Comparison of ENCODE assay signal across 9 cellular contexts in the genomic region with DNA sequence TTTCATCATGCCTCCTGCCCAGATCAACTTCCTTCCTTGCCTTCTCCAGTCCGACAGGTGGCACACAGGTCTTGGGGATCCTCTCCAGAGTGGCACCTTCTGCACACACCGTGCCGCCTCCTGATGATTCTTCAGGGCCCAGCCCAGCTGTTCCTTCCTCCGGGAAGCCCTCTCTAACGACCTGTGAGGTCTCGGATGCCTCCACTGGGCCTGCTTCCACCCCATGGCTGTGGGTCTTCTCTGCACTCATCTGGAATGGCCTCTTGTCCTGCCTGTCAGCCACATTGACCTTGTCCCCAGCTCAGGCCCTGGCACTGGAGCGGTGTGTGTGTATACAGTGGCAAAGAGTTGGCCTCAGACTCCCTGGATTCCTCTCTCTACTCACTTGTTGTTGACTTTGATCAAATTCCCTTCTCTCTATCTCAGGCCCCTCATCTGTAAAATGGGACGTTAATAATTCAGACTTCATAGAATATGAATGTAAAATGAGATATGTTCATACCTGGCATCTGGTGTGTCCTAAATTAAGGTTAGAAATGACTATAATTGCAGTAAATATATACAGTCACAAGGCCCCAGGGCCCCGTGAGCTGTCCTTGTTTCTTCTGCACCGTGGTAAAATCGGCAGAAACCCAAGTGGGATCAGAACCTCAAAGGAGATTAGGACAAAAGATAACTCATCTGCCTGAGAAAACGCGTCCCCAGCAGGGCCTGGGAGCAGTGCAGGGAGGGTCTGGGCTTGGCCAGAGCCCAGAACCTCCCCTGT. TPM values are rescaled to one million over a fixed set of nuclear protein-coding genes. Genes with fewer than 3 reads are reported as not detected.
A peak's percentile ranks its signal among the peaks of the same experiment; 100 is the strongest.
DNase-seq lines count a peak whose midpoint lies in the region; ATAC-seq and TF ChIP-seq lines count a peak whose summit lies in the region.
"Had no signal": no experiment of that assay in that cellular context is flagged by ENCODE, and none has a peak within 500 bp of the region (broad histone marks: within the 10 kb centered on the region; RNA-seq: fewer than 3 reads in every experiment).

No MANE protein-coding gene starts in this region.

- H3K27ac ChIP-seq in esophagus muscularis mucosa (replicated peaks in 1 of 4) (peak overlapping the region; percentile 82 to 89 (median 87)), parathyroid adenoma (peak overlapping the region; percentile 20)

- no peak overlapping the region for H3K27ac Mint-ChIP-seq in Calu3 (ENCODE audit: unreplicated experiment)

- CTCF ChIA-PET in Calu3 (lab: Charles Lee): interaction anchor here (0.5 kb wide), 1 partner anchor 11 kb away, joined by 3 read pairs; no protein-coding TSS in a partner anchor

- 85% methylated on average over 12 of the region's 13 CpGs for WGBS in esophagus muscularis mucosa

- H3K27me3 ChIP-seq in esophagus muscularis mucosa (no peaks in the 10 kb centered on the region), parathyroid adenoma (ENCODE audit: control insufficient read depth, insufficient read depth, low read length) (no peaks in the 10 kb centered on the region)

- TF ChIP-seq CTCF in Calu3 (IDR thresholded peaks at IDR 0.05; ENCODE audit: unreplicated experiment) (no peak), esophagus muscularis mucosa (IDR thresholded peaks at IDR 0.05) (no peak), parathyroid adenoma (IDR thresholded peaks at IDR 0.05) (no peak)

- H3K4me1 ChIP-seq in esophagus muscularis mucosa (peaks cover 15 to 47% (median 36%) of the 10 kb centered on the region in 4 donors), parathyroid adenoma (peaks cover 9% of the 10 kb centered on the region)

- H3K4me2 ChIP-seq in parathyroid adenoma (ENCODE audit: low read length): peak overlapping the region; percentile 66

- TF ChIP-seq POLR2A in esophagus muscularis mucosa (IDR thresholded peaks at IDR 0.05; ENCODE audit: low read depth): no peak

- ATAC-seq in SK-N-SH treated with all-trans-retinoic acid at 6 μM for 48 hours: no peak

- H3K36me3 Mint-ChIP-seq in Calu3 (ENCODE audit: insufficient read depth, unreplicated experiment): peaks cover 13% of the 10 kb centered on the region

- no peaks in the 10 kb centered on the region for H3K4me1 Mint-ChIP-seq in Calu3 (ENCODE audit: low read depth, unreplicated experiment)

- intact Hi-C loops in Calu3 (cut with micrococcal nuclease; ENCODE audit: unreplicated experiment) (no loop called here), esophagus muscularis mucosa (cut with DNase I) (no loop called here)

- no peak overlapping the region for H3K9ac ChIP-seq in parathyroid adenoma

- peaks cover 4 to 22% (median 12%) of the 10 kb centered on the region in 4 donors for H3K36me3 ChIP-seq in esophagus muscularis mucosa
- H3K36me3 ChIP-seq in parathyroid adenoma (ENCODE audit: control insufficient read depth, insufficient read depth, low read length): no peaks in the 10 kb centered on the region

- BruUV-seq in Calu3 (replicated peaks; lab: Mats Ljungman, UMichigan): no TSS peak

- no peaks in the 10 kb centered on the region for H3K9me3 ChIP-seq in esophagus muscularis mucosa
- H3K9me3 ChIP-seq in parathyroid adenoma (ENCODE audit: control insufficient read depth, low read length): no peaks in the 10 kb centered on the region

- H3K79me2 ChIP-seq in parathyroid adenoma: peaks cover 6% of the 10 kb centered on the region

- peak overlapping the region; percentile 76 for H3K4me3 Mint-ChIP-seq in Calu3 (ENCODE audit: low read depth, unreplicated experiment)

- no peaks in the 10 kb centered on the region for H3K9me3 Mint-ChIP-seq in Calu3 (ENCODE audit: low read depth, unreplicated experiment)

- TF ChIP-seq EP300 in esophagus muscularis mucosa (IDR thresholded peaks at IDR 0.05): no peak

- no peaks in the 10 kb centered on the region for H3K27me3 Mint-ChIP-seq in Calu3 (ENCODE audit: unreplicated experiment)

- DNase-seq in Calu3 (no peak), esophagus muscularis mucosa (ENCODE audit: extremely low spot score) (no peak), NCI-H1436 (lab: John Stamatoyannopoulos, UW) (no peak), 8988T (no peak), SKM-1 treated with dmso at 0.1 percent for 144 hours (lab: John Stamatoyannopoulos, UW; ENCODE audit: unreplicated experiment) (no peak), anterior cingulate cortex (lab: John Stamatoyannopoulos, UW) (no peak)
- DNase-seq: stimulated activated CD4-positive, alpha-beta T cell treated with anti-CD3 and anti-CD28 coated beads, Interleukin-4, amount 100 ng/mL, for 1 hour had no signal

- H3K4me3 ChIP-seq in esophagus muscularis mucosa (peak overlapping the region; percentile 87 to 98 (median 94)), parathyroid adenoma (ENCODE audit: low read depth, low read length) (peak overlapping the region; percentile 56)

- no peak overlapping the region for H2AFZ ChIP-seq in parathyroid adenoma

TF ChIP-seq in SK-N-SH treated with all-trans-retinoic acid at 6 μM for 48 hours, 23 proteins besides CTCF, POLR2A, EP300 and RAD21:
- TF ChIP-seq, protein P1, sequence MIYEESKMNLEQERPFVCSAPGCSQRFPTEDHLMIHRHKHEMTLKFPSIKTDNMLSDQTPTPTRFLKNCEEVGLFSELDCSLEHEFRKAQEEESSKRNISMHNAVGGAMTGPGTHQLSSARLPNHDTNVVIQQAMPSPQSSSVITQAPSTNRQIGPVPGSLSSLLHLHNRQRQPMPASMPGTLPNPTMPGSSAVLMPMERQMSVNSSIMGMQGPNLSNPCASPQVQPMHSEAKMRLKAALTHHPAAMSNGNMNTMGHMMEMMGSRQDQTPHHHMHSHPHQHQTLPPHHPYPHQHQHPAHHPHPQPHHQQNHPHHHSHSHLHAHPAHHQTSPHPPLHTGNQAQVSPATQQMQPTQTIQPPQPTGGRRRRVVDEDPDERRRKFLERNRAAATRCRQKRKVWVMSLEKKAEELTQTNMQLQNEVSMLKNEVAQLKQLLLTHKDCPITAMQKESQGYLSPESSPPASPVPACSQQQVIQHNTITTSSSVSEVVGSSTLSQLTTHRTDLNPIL (CRISPR knock-in tag; IDR thresholded peaks at IDR 0.05; ENCODE audit: low read depth): no peak
- peak; percentile 51; the same call in 1 of the 2 replicates for TF ChIP-seq ZFP3 (CRISPR knock-in tag; IDR thresholded peaks at IDR 0.05)
- TF ChIP-seq ZNF565 (CRISPR knock-in tag; conservative IDR thresholded peaks at IDR 0.05; ENCODE audit: low read depth): no peak

RNA-seq across cellular contexts. Expression of a gene that starts 1.5 kb away (rescaled TPM):
- total RNA-seq in Calu3 (2022): 8.7 and 9.4 TPM in 2 replicates
- total RNA-seq in esophagus muscularis mucosa: 10 to 100 TPM; 48.2 to 75.0 (median 54.5) TPM

RNA-seq across cellular contexts. Expression of a gene that starts 31.7 kb away (rescaled TPM):
- total RNA-seq in Calu3 (2022) (73.8 and 75.5 TPM in 2 replicates), esophagus muscularis mucosa (1 to 10 TPM in 3 of 4 donors, under 1 TPM in 1; 0.66 to 2.1 (median 1.4) TPM)

RNA-seq across cellular contexts. Expression of a gene that starts 32.1 kb away (rescaled TPM):
- total RNA-seq in Calu3 (2022) (41.0 and 44.3 TPM in 2 replicates), esophagus muscularis mucosa (10 to 100 TPM; 16.2 to 22.9 (median 20.7) TPM)

RNA-seq across cellular contexts. Expression of a gene that starts 51.7 kb away (rescaled TPM):
- total RNA-seq in Calu3 (2022): 0.24 and 0.27 TPM in 2 replicates
- total RNA-seq in esophagus muscularis mucosa: 1 to 10 TPM; 3.1 to 8.1 (median 5.4) TPM

Comparison
In these comparisons a context has a peak if more than half of its experiments do, and no peak if none do; other contexts are left out.
1. RNA of a gene that starts 31.7 kb away (total RNA-seq): 73.8 to 75.5 TPM in Calu3; 0.66 to 2.1 TPM in esophagus muscularis mucosa; every median in the first group is over 10 times any median in the second.